In genomic region chr12:131132118-131132892, GRCh38 we compare ENCODE assay signal across 8 cellular contexts.
DNase-seq lines count a peak whose midpoint lies in the region; ATAC-seq and TF ChIP-seq lines count a peak whose summit lies in the region.

No MANE protein-coding gene starts in this region.

- in situ Hi-C loops in HAP-1 (cut with MboI; ENCODE audit: low sequenced_read_pairs), result no loop called here

- TF ChIP-seq CTCF in omental fat pad (IDR thresholded peaks at IDR 0.05) (peak in 1 of 3 donors; percentile 51), thoracic aorta (IDR thresholded peaks at IDR 0.05) (peak; percentile 71)

- H3K27me3 ChIP-seq in HAP-1 (ENCODE audit: low read depth), result no peaks in the 10 kb centered on the region
- no peaks in the 10 kb centered on the region for H3K27me3 ChIP-seq in thoracic aorta (replicated peaks; ENCODE audit: insufficient read depth)

- ATAC-seq in omental fat pad (ENCODE audit: low FRiP score), result peak; percentile 32
- no peak for ATAC-seq in thoracic aorta (ENCODE audit: insufficient number of reproducible peaks, low FRiP score, low read depth)
- no peak for ATAC-seq in HG03342 (IDR thresholded peaks at IDR 0.05; ENCODE audit: unreplicated experiment)

- H3K4me3 ChIP-seq in HAP-1 (no peak overlapping the region), thoracic aorta (no peak overlapping the region)

- H3K9me3 ChIP-seq in HAP-1 (no peaks in the 10 kb centered on the region), thoracic aorta (no peaks in the 10 kb centered on the region)

- H3K4me1 ChIP-seq in HAP-1, result no peaks in the 10 kb centered on the region
- peaks cover 6 to 7% of the 10 kb centered on the region in 2 donors for H3K4me1 ChIP-seq in thoracic aorta (ENCODE audit: control insufficient read depth in 1 of 2, low read depth in 2 of 2)

- H3K36me3 ChIP-seq in HAP-1 (replicated peaks) (no peaks in the 10 kb centered on the region), thoracic aorta (no peaks in the 10 kb centered on the region)

- H3K27ac ChIP-seq in thoracic aorta, result no peak overlapping the region

- DNase-seq in ELF-1 (ENCODE audit: low read depth, low spot score) (peak; percentile 91), HAP-1 (ENCODE audit: low spot score in 2 of 2) (peak; percentile 38 to 91), NCI-H82 treated with DMSO at 0.1 percent for 48 hours (lab: John Stamatoyannopoulos, UW; ENCODE audit: unreplicated experiment) (peak; percentile 39), foreskin melanocyte (peak; percentile 51), omental fat pad (ENCODE audit: low spot score) (peak; percentile 35), thoracic aorta (ENCODE audit: low spot score) (no peak)
- peak; percentile 87 to 89 for DNase-seq in activated T-cell treated with anti-CD3 and anti-CD28 coated beads, Interleukin-2, amount 50 U/mL, for 48 hours
